In the genomic region with DNA sequence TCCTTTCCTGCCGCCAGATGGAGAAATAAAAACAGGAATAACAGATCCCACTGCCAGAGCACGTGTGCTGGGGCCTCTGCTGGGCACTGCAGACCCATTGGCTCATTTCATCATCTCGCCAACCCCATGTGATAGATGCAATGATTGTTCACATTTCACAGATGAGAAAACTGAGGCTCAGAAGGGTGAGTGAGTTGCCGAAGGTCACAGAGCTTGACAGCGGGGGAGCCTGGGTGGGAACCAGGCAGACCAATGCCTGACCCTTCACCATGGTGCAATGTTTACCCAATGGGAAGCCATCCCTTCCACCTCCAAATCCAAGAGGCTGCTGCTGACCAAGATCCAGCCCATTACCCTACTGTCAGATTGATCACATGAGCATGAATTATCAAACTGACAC, we compare ENCODE assay signal across 16 cellular contexts.
A peak's percentile ranks its signal among the peaks of the same experiment; 100 is the strongest.
DNase-seq lines count a peak whose midpoint lies in the region; ATAC-seq and TF ChIP-seq lines count a peak whose summit lies in the region.
"Had no signal": no experiment of that assay in that cellular context is flagged by ENCODE, and none has a peak within 500 bp of the region (broad histone marks: within the 10 kb centered on the region; RNA-seq: fewer than 3 reads in every experiment).

No MANE protein-coding gene starts in this region.

- peak overlapping the region; percentile 49; the same call in 1 of the 2 replicates for H2AK5ac ChIP-seq in IMR-90 (ENCODE audit: low read depth, low read length)

- H3K9me3 ChIP-seq in IMR-90 (ENCODE audit: control insufficient read depth, insufficient read depth, low read length) (no peaks in the 10 kb centered on the region), SJCRH30 (replicated peaks) (no peaks in the 10 kb centered on the region)
- H3K9me3 ChIP-seq: BLaER1 had no signal

- H3K9ac ChIP-seq in IMR-90 (ENCODE audit: low read depth, low read length): no peak overlapping the region
- H3K9ac ChIP-seq: BLaER1 had no signal

- H2BK20ac ChIP-seq in IMR-90 (ENCODE audit: low read depth, low read length): no peak overlapping the region; the same call in 1 of the 2 replicates

- CTCF ChIA-PET in IMR-90 (lab: Yijun Ruan, JAX): interaction anchor here (1.9 kb wide), 1 partner anchor 331 kb away, joined by 21 read pairs; no protein-coding TSS in a partner anchor

- H2AK9ac ChIP-seq in IMR-90 (replicated peaks; ENCODE audit: low read depth, low read length, poor library complexity): no peak overlapping the region

- no CpG with 5 or more reads among the region's 5 CpGs for WGBS in IMR-90 (ENCODE audit: extremely low coverage in 2 of 2, insufficient read length in 1 of 2), 2 experiments

- H3K4me3 Mint-ChIP-seq in activated naive CD4-positive, alpha-beta T cell treated with anti-CD3 and anti-CD28 coated beads, Interleukin-2, amount 50 U/mL, for 24 hours: no peak overlapping the region
- H3K4me3 Mint-ChIP-seq: CD14-positive monocyte; CD4-positive, alpha-beta memory T cell; H9 had no signal

- TF ChIP-seq CTCF in IMR-90 (conservative IDR thresholded peaks at IDR 0.05; ENCODE audit: low read depth, low read length): no peak

- in situ Hi-C loops in IMR-90 (cut with MboI; ENCODE audit: low sequenced_read_pairs): loop anchor here (5.0 kb wide), 2 partner anchors 330 to 545 kb away; no protein-coding TSS in a partner anchor

- H3K36me3 Mint-ChIP-seq in activated naive CD4-positive, alpha-beta T cell treated with anti-CD3 and anti-CD28 coated beads, Interleukin-2, amount 50 U/mL, for 24 hours: no peaks in the 10 kb centered on the region
- H3K36me3 Mint-ChIP-seq: CD14-positive monocyte; CD4-positive, alpha-beta memory T cell had no signal

- H3K9me1 ChIP-seq in IMR-90 (ENCODE audit: insufficient read depth, low read length): peaks cover 5% of the 10 kb centered on the region

- peaks cover 29% of the 10 kb centered on the region for H3K4me1 Mint-ChIP-seq in activated naive CD4-positive, alpha-beta T cell treated with anti-CD3 and anti-CD28 coated beads, Interleukin-2, amount 50 U/mL, for 24 hours
- H3K4me1 Mint-ChIP-seq: H9 had no signal

- no peak for TF ChIP-seq POLR2A in IMR-90 (IDR thresholded peaks at IDR 0.05; ENCODE audit: low read depth, low read length)

- H2BK5ac ChIP-seq in IMR-90 (ENCODE audit: low read depth, low read length, poor library complexity, severe bottlenecking): no peak overlapping the region

- peaks cover 11% of the 10 kb centered on the region for H3K4me1 ChIP-seq in IMR-90 (ENCODE audit: control insufficient read depth, insufficient read depth, low read length)
- H3K4me1 ChIP-seq in SJCRH30: peaks cover 9% of the 10 kb centered on the region

- H3K27ac ChIP-seq in IMR-90 (ENCODE audit: insufficient read depth, low read length) (no peak overlapping the region), SJCRH30 (no peak overlapping the region)
- H3K27ac ChIP-seq: BLaER1 had no signal

- 0 out of 3 replicates have a peak overlapping the region, but pooled peaks have one; percentile 26 for H2BK15ac ChIP-seq in IMR-90 (ENCODE audit: low read depth, low read length)

- DNase-seq in activated naive CD4-positive, alpha-beta T cell (lab: John Stamatoyannopoulos, UW): no peak
- no peak for DNase-seq in IMR-90
- peak; percentile 19 for DNase-seq in islet precursor cell
- peak; percentile 30 for DNase-seq in ureter (ENCODE audit: low spot score)
- DNase-seq in SJCRH30: no peak
- DNase-seq in midbrain (lab: John Stamatoyannopoulos, UW): no peak
- DNase-seq: 8988T; CD4-positive, alpha-beta memory T cell; DMS53; DND-41; EL; H9 had no signal

- H2AFZ ChIP-seq in IMR-90 (replicated peaks; ENCODE audit: low read length, poor library complexity): no peak overlapping the region

- TF ChIP-seq RAD21 in IMR-90 (IDR thresholded peaks at IDR 0.05; ENCODE audit: low read length): no peak

- H3K14ac ChIP-seq in IMR-90 (replicated peaks; ENCODE audit: low read depth, low read length): no peak overlapping the region

- peak overlapping the region; percentile 67; the same call in 1 of the 2 replicates for H3K4ac ChIP-seq in IMR-90 (ENCODE audit: low read depth, low read length)

- POLR2A ChIA-PET in IMR-90 (lab: Charles Lee; ENCODE audit: unreplicated experiment): no interaction called here

- H4K8ac ChIP-seq in IMR-90 (ENCODE audit: low read depth in 2 of 2, low read length in 2 of 2): no peak overlapping the region

- H3K23ac ChIP-seq in IMR-90 (ENCODE audit: low read depth, low read length): no peak overlapping the region

- H3K4me3 ChIP-seq in IMR-90 (ENCODE audit: insufficient read depth, low read depth, low read length) (no peak overlapping the region), SJCRH30 (no peak overlapping the region)
- H3K4me3 ChIP-seq: BLaER1, GM12878 had no signal

- no peak overlapping the region for H3K18ac ChIP-seq in IMR-90 (ENCODE audit: low read depth, low read length)

- no TSS peak for BruUV-seq in IMR-90 (replicated peaks; lab: Mats Ljungman, UMichigan)

- no peak overlapping the region for H4K5ac ChIP-seq in IMR-90 (ENCODE audit: low read depth, low read length)

- H3K27me3 ChIP-seq in IMR-90 (ENCODE audit: control insufficient read depth, insufficient read depth, low read length) (no peaks in the 10 kb centered on the region), SJCRH30 (no peaks in the 10 kb centered on the region)
- H3K27me3 ChIP-seq: BLaER1 had no signal

- H4K20me1 ChIP-seq in IMR-90 (ENCODE audit: insufficient read depth, low read length): no peaks in the 10 kb centered on the region
- H4K20me1 ChIP-seq: BLaER1 had no signal

- dilution Hi-C loops in IMR-90 (cut with HindIII; ENCODE audit: low sequenced_read_pairs, unreplicated experiment): no loop called here

- peak overlapping the region; percentile 6 for H3K27ac Mint-ChIP-seq in activated naive CD4-positive, alpha-beta T cell treated with anti-CD3 and anti-CD28 coated beads, Interleukin-2, amount 50 U/mL, for 24 hours
- H3K27ac Mint-ChIP-seq: CD14-positive monocyte; CD4-positive, alpha-beta memory T cell had no signal

- H4K91ac ChIP-seq in IMR-90 (ENCODE audit: insufficient read depth, low read depth, low read length): no peak overlapping the region

- intact Hi-C loops in IMR-90 (cut with micrococcal nuclease): loop anchor here (2.0 to 5.0 kb wide), 2 partner anchors 167 to 620 kb away; partner anchors contain the start of gene TOX2

- no peak for ATAC-seq in IMR-90 (ENCODE audit: low read depth)
- ATAC-seq: GM12878 had no signal

- H3K36me3 ChIP-seq in IMR-90 (ENCODE audit: control insufficient read depth, insufficient read depth, low read length) (no peaks in the 10 kb centered on the region), SJCRH30 (no peaks in the 10 kb centered on the region)
- H3K36me3 ChIP-seq: BLaER1 had no signal

- no peaks in the 10 kb centered on the region for H3K79me1 ChIP-seq in IMR-90 (ENCODE audit: low read depth in 1 of 2, low read length in 2 of 2)

- peak overlapping the region; percentile 33; the same call in 1 of the 2 replicates for H2BK120ac ChIP-seq in IMR-90 (ENCODE audit: low read depth, low read length)

- H3K4me2 ChIP-seq in IMR-90 (ENCODE audit: low read depth, low read length): no peak overlapping the region
- H3K4me2 ChIP-seq: BLaER1 had no signal

- H3K9me3 Mint-ChIP-seq in activated naive CD4-positive, alpha-beta T cell treated with anti-CD3 and anti-CD28 coated beads, Interleukin-2, amount 50 U/mL, for 24 hours: no peaks in the 10 kb centered on the region
- H3K9me3 Mint-ChIP-seq: CD4-positive, alpha-beta memory T cell; H9 had no signal

- H3K56ac ChIP-seq in IMR-90 (ENCODE audit: extremely low read depth, insufficient read depth, low read length): no peak overlapping the region

- H3K27me3 Mint-ChIP-seq in activated naive CD4-positive, alpha-beta T cell treated with anti-CD3 and anti-CD28 coated beads, Interleukin-2, amount 50 U/mL, for 24 hours: no peaks in the 10 kb centered on the region

TF ChIP-seq in IMR-90, 13 proteins besides CTCF, POLR2A, EP300 and RAD21:
- TF ChIP-seq USF2 (IDR thresholded peaks at IDR 0.05; ENCODE audit: low read depth, low read length) (no peak), RFX5 (IDR thresholded peaks at IDR 0.05; ENCODE audit: low read depth, low read length) (no peak), FOS (IDR thresholded peaks at IDR 0.05; ENCODE audit: low read depth, low read length) (no peak), NFE2L2 (IDR thresholded peaks at IDR 0.05; ENCODE audit: low read depth, low read length) (no peak), CHD1 (IDR thresholded peaks at IDR 0.05; ENCODE audit: low read depth, low read length) (no peak), ELK1 (IDR thresholded peaks at IDR 0.05; ENCODE audit: borderline replicate concordance, low read depth, low read length) (no peak), MXI1 (IDR thresholded peaks at IDR 0.05; ENCODE audit: borderline replicate concordance, low read depth, low read length) (no peak), MAFK (IDR thresholded peaks at IDR 0.05; ENCODE audit: low read depth, low read length) (no peak)
TF ChIP-seq in IMR-90: peak in this region for 0.

Comparison
In these comparisons a context has a peak if more than half of its experiments do, and no peak if none do; other contexts are left out.
1. DNase-seq: peak in islet precursor cell (single experiment) and ureter (single experiment); none in activated naive CD4-positive, alpha-beta T cell (0 of 4), IMR-90 (single experiment), SJCRH30 (0 of 2) and midbrain (single experiment).